Comparison of ENCODE assay signal across 27 cellular contexts in genomic region chr14:49792618-49793017, GRCh38. TPM values are rescaled to one million over a fixed set of nuclear protein-coding genes. Genes with fewer than 3 reads are reported as not detected.
DNase-seq lines count a peak whose midpoint lies in the region; ATAC-seq and TF ChIP-seq lines count a peak whose summit lies in the region.
"Had no signal": no experiment of that assay in that cellular context is flagged by ENCODE, and none has a peak within 500 bp of the region (broad histone marks: within the 10 kb centered on the region; RNA-seq: fewer than 3 reads in every experiment).

No MANE protein-coding gene starts in this region.

- no peaks in the 10 kb centered on the region for H3K27me3 ChIP-seq in CD4-positive, alpha-beta T cell (ENCODE audit: control insufficient read depth, insufficient read depth, low read length)
- H3K27me3 ChIP-seq in psoas muscle (ENCODE audit: insufficient read depth in 3 of 3, low read length in 2 of 3): no peaks in the 10 kb centered on the region

- peaks cover 5 to 86% of the 10 kb centered on the region in 2 donors for H3K36me3 ChIP-seq in psoas muscle (ENCODE audit: insufficient read depth in 1 of 2, low read depth in 1 of 2)

- no peaks in the 10 kb centered on the region for H3K9me3 ChIP-seq in CD4-positive, alpha-beta T cell (ENCODE audit: control insufficient read depth, low read length)
- H3K9me3 ChIP-seq in psoas muscle: no peaks in the 10 kb centered on the region

- H3K4me1 Mint-ChIP-seq in activated naive CD4-positive, alpha-beta T cell treated with anti-CD3 and anti-CD28 coated beads for 36 hours (ENCODE audit: low read depth): no peaks in the 10 kb centered on the region
- no peaks in the 10 kb centered on the region for H3K4me1 Mint-ChIP-seq in CD4-positive, alpha-beta T cell (ENCODE audit: low read depth)
- no peaks in the 10 kb centered on the region for H3K4me1 Mint-ChIP-seq in memory B cell
- H3K4me1 Mint-ChIP-seq: IgD-negative memory B cell had no signal

- POLR2A ChIA-PET in CD4-positive, alpha-beta T cell (lab: Charles Lee): no interaction called here

- DNase-seq in activated naive CD4-positive, alpha-beta T cell treated with anti-CD3 and anti-CD28 coated beads for 36 hours: no peak
- no peak for DNase-seq in activated naive CD4-positive, alpha-beta T cell (lab: John Stamatoyannopoulos, UW)
- no peak for DNase-seq in CD4-positive, alpha-beta T cell
- DNase-seq in memory B cell (ENCODE audit: low spot score in 2 of 2) (no peak), psoas muscle (no peak), AG08396 (ENCODE audit: low spot score) (no peak)
- DNase-seq: 8988T; ACHN; CD4-positive, alpha-beta memory T cell; COR-L47; DMS53; GDM1; NCI-H1048; NCI-H1417 treated with DMSO at 0.1 percent for 48 hours; NCI-H1694 treated with DMSO at 0.1 percent for 48 hours; NCI-H2081; NCI-H2227 treated with DMSO at 0.1 percent for 48 hours; NCI-H526 treated with DMSO at 0.1 percent for 48 hours; RPMI8226; SHP77 treated with DMSO at 0.1 percent for 48 hours had no signal

- CTCF ChIA-PET in activated naive CD4-positive, alpha-beta T cell treated with anti-CD3 and anti-CD28 coated beads for 36 hours (lab: Charles Lee): no interaction called here
- CTCF ChIA-PET in CD4-positive, alpha-beta T cell (lab: Charles Lee): no interaction called here

- ATAC-seq in CD4-positive, alpha-beta T cell (ENCODE audit: poor library complexity): no peak
- ATAC-seq in memory B cell (ENCODE audit: low read depth): no peak
- peak in 2 of 4 donors; percentile 14 to 48 for ATAC-seq in psoas muscle
- ATAC-seq in GM21390 (IDR thresholded peaks at IDR 0.05; ENCODE audit: unreplicated experiment): no peak
- ATAC-seq in GM18517 (IDR thresholded peaks at IDR 0.05; ENCODE audit: unreplicated experiment): no peak
- ATAC-seq: GM12878, HCT116 had no signal

- no peaks in the 10 kb centered on the region for H3K4me1 ChIP-seq in psoas muscle

- no peak overlapping the region for H3K27ac ChIP-seq in CD4-positive, alpha-beta T cell (ENCODE audit: low read depth, low read length)
- peak overlapping the region; percentile 21 for H3K27ac ChIP-seq in psoas muscle
- H3K27ac ChIP-seq: HL-60, KMS-11 had no signal

- 0% methylated on average over 1 of the region's 1 CpG for WGBS in psoas muscle, 3 donors

- H3K4me3 ChIP-seq in psoas muscle: no peak overlapping the region
- H3K4me3 ChIP-seq: GM12878 had no signal

- peaks cover 48% of the 10 kb centered on the region for H3K36me3 Mint-ChIP-seq in activated naive CD4-positive, alpha-beta T cell treated with anti-CD3 and anti-CD28 coated beads for 36 hours (ENCODE audit: low read depth)
- peaks cover 95% of the 10 kb centered on the region for H3K36me3 Mint-ChIP-seq in CD4-positive, alpha-beta T cell (ENCODE audit: low read depth)
- H3K36me3 Mint-ChIP-seq in memory B cell: peaks cover 25% of the 10 kb centered on the region

- intact Hi-C loops in activated naive CD4-positive, alpha-beta T cell treated with anti-CD3 and anti-CD28 coated beads for 36 hours (cut with micrococcal nuclease): no loop called here
- intact Hi-C loops in CD4-positive, alpha-beta T cell (cut with DNase I, micrococcal nuclease): no loop called here
- intact Hi-C loops in psoas muscle (cut with DNase I): no loop called here

- H3K4me3 Mint-ChIP-seq in activated naive CD4-positive, alpha-beta T cell treated with anti-CD3 and anti-CD28 coated beads for 36 hours: no peak overlapping the region
- H3K4me3 Mint-ChIP-seq in CD4-positive, alpha-beta T cell: no peak overlapping the region
- H3K4me3 Mint-ChIP-seq in memory B cell: no peak overlapping the region
- H3K4me3 Mint-ChIP-seq: CD4-positive, alpha-beta memory T cell; IgD-negative memory B cell had no signal

- no peaks in the 10 kb centered on the region for H3K27me3 Mint-ChIP-seq in activated naive CD4-positive, alpha-beta T cell treated with anti-CD3 and anti-CD28 coated beads for 36 hours (ENCODE audit: low read depth)
- no peaks in the 10 kb centered on the region for H3K27me3 Mint-ChIP-seq in CD4-positive, alpha-beta T cell
- H3K27me3 Mint-ChIP-seq in memory B cell: no peaks in the 10 kb centered on the region
- H3K27me3 Mint-ChIP-seq: CD4-positive, alpha-beta memory T cell; IgD-negative memory B cell had no signal

- H3K9me3 Mint-ChIP-seq in activated naive CD4-positive, alpha-beta T cell treated with anti-CD3 and anti-CD28 coated beads for 36 hours: no peaks in the 10 kb centered on the region
- no peaks in the 10 kb centered on the region for H3K9me3 Mint-ChIP-seq in CD4-positive, alpha-beta T cell
- no peaks in the 10 kb centered on the region for H3K9me3 Mint-ChIP-seq in memory B cell
- H3K9me3 Mint-ChIP-seq: CD4-positive, alpha-beta memory T cell; IgD-negative memory B cell had no signal

- peak overlapping the region; percentile 18 for H3K27ac Mint-ChIP-seq in activated naive CD4-positive, alpha-beta T cell treated with anti-CD3 and anti-CD28 coated beads for 36 hours
- H3K27ac Mint-ChIP-seq in CD4-positive, alpha-beta T cell: peak overlapping the region; percentile 32
- peak overlapping the region; percentile 76 for H3K27ac Mint-ChIP-seq in memory B cell

- TF ChIP-seq CTCF in CD4-positive, alpha-beta T cell (IDR thresholded peaks at IDR 0.05): no peak
- TF ChIP-seq CTCF in psoas muscle (IDR thresholded peaks at IDR 0.05): no peak

RNA-seq across cellular contexts. Expression of gene KLHDC2, which starts 24.7 kb away (rescaled TPM):
- total RNA-seq in activated naive CD4-positive, alpha-beta T cell treated with anti-CD3 and anti-CD28 coated beads for 36 hours: 10 to 100 TPM; 24.3 to 25.0 TPM
- total RNA-seq in CD4-positive, alpha-beta T cell: 100 to 1,000 TPM; 142 to 143 TPM
- total RNA-seq in psoas muscle: 10 to 100 TPM; 52.3 to 90.2 (median 69.5) TPM
- 10 to 100 TPM; 26.6 to 74.4 (median 53.2) TPM for polyA plus RNA-seq in psoas muscle

RNA-seq across cellular contexts. Expression of gene NEMF, which starts 60.0 kb away (rescaled TPM):
- total RNA-seq in activated naive CD4-positive, alpha-beta T cell treated with anti-CD3 and anti-CD28 coated beads for 36 hours: 10 to 100 TPM; 45.5 to 47.0 TPM
- 10 to 100 TPM; 96.0 to 97.7 TPM for total RNA-seq in CD4-positive, alpha-beta T cell
- total RNA-seq in psoas muscle: 10 to 100 TPM; 52.8 to 68.3 (median 57.0) TPM
- polyA plus RNA-seq in psoas muscle: 10 to 100 TPM; 20.5 to 51.7 (median 20.9) TPM

Comparison
In these comparisons a context has a peak if more than half of its experiments do, and no peak if none do; other contexts are left out.
1. H3K27ac Mint-ChIP-seq: peak in every context shown above with its lines; median percentile 76 in memory B cell; 32 in CD4-positive, alpha-beta T cell; 18 in activated naive CD4-positive, alpha-beta T cell treated with anti-CD3 and anti-CD28 coated beads for 36 hours.